29 cellular contexts compared by ENCODE assay signal in genomic region chr13:43682698-43683097, GRCh38.
"Had no signal": no experiment of that assay in that cellular context is flagged by ENCODE, and none has a peak within 500 bp of the region (broad histone marks: within the 10 kb centered on the region; RNA-seq: fewer than 3 reads in every experiment).

No MANE protein-coding gene starts in this region.

- H3K4me3 ChIP-seq: lower lobe of right lung, neural progenitor cell, psoas muscle, right atrium auricular region, right lobe of liver, skin epidermis, stomach, testis, thyroid gland, upper lobe of right lung had no signal

- H3K4me1 ChIP-seq: lower lobe of right lung, neural progenitor cell, parathyroid adenoma, testis, upper lobe of right lung had no signal

- H3K36me3 ChIP-seq: lower lobe of right lung, neural progenitor cell, neutrophil, right atrium auricular region, right lobe of liver, stomach, thyroid gland, upper lobe of right lung had no signal

- DNase-seq: hippocampal formation; kidney glomerular epithelial cell; left cardiac atrium; lower lobe of right lung; mammary epithelial cell; mesenchymal stem cell; naive B cell; natural killer cell; nephron progenitor cell; occipital lobe; psoas muscle; right lobe of liver; stimulated activated CD4-positive, alpha-beta T cell treated with anti-CD3 and anti-CD28 coated beads, Interleukin-12 subunit alpha, Interleukin-12 subunit beta, amount 100 ng/mL, for 4 hours; stimulated activated CD4-positive, alpha-beta T cell treated with anti-CD3 and anti-CD28 coated beads, Interleukin-15, amount 100 ng/mL, for 24 hours; stimulated activated CD4-positive, alpha-beta T cell treated with anti-CD3 and anti-CD28 coated beads, Interleukin-2, amount 100 ng/mL, for 24 hours; stimulated activated CD4-positive, alpha-beta T cell treated with anti-CD3 and anti-CD28 coated beads, Interleukin-4, amount 100 ng/mL, for 1 hour; stimulated activated naive B cell treated with anti-CD40 and anti-IgM and Interleukin-4, amounts not matched to agents 10 μg/mL and 1 μg/mL and 100 μg/mL, for 72 hours; stimulated activated naive CD8-positive, alpha-beta T cell treated with anti-CD3 and anti-CD28 coated beads, Interleukin-15, Interleukin-2, amounts not matched to agents 100 U/mL and 50 U/mL, for 24 hours; stomach; testis; thyroid gland; trophoblast cell; upper lobe of right lung had no signal

- H3K9me3 ChIP-seq: lower lobe of right lung, neutrophil, psoas muscle, right atrium auricular region, right lobe of liver, stomach, testis, thyroid gland, upper lobe of right lung had no signal

- H3K27me3 ChIP-seq: neural progenitor cell, neutrophil, right atrium auricular region, right lobe of liver, stomach, testis, thyroid gland, upper lobe of right lung had no signal

- H3K27ac ChIP-seq: lower lobe of right lung, neural progenitor cell, neutrophil, parathyroid adenoma, psoas muscle, right atrium auricular region, right lobe of liver, skin epidermis, stomach, testis, thyroid gland, upper lobe of right lung had no signal

- H3K9ac ChIP-seq: neural progenitor cell, parathyroid adenoma had no signal

- ATAC-seq: left cardiac atrium; left lobe of liver; lower lobe of right lung; natural killer cell; psoas muscle; right lobe of liver; stimulated activated naive B cell treated with anti-CD40 and anti-IgM and Interleukin-4, amounts not matched to agents 10 μg/mL and 1 μg/mL and 100 μg/mL, for 72 hours; stimulated activated naive CD8-positive, alpha-beta T cell treated with anti-CD3 and anti-CD28 coated beads, Interleukin-15, Interleukin-2, amounts not matched to agents 100 U/mL and 50 U/mL, for 24 hours; upper lobe of right lung had no signal
